39 cellular contexts compared by ENCODE assay signal in genomic region chr1:109950033-109950432, GRCh38.
"Had no signal": no experiment of that assay in that cellular context is flagged by ENCODE, and none has a peak within 500 bp of the region (broad histone marks: within the 10 kb centered on the region; RNA-seq: fewer than 3 reads in every experiment).

No MANE protein-coding gene starts in this region.

- H3K27me3 Mint-ChIP-seq: activated CD4-positive, alpha-beta memory T cell treated with anti-CD3 and anti-CD28 coated beads for 36 hours; activated CD8-positive, alpha-beta T cell treated with anti-CD3 and anti-CD28 coated beads for 36 hours; activated naive CD8-positive, alpha-beta T cell treated with anti-CD3 and anti-CD28 coated beads for 36 hours had no signal

- H3K4me1 ChIP-seq: adrenal gland, breast epithelium had no signal

- DNase-seq: activated CD4-positive, alpha-beta memory T cell treated with anti-CD3 and anti-CD28 coated beads for 36 hours; activated CD4-positive, alpha-beta T cell treated with anti-CD3 and anti-CD28 coated beads for 1 hour; activated CD4-positive, alpha-beta T cell treated with anti-CD3 and anti-CD28 coated beads for 36 hours; activated CD4-positive, alpha-beta T cell treated with anti-CD3 and anti-CD28 coated beads for 48 hours; activated CD4-positive, alpha-beta T cell treated with anti-CD3 and anti-CD28 coated beads, Interleukin-2, amount 50 U/mL, for 1 hour; activated CD4-positive, alpha-beta T cell treated with anti-CD3 and anti-CD28 coated beads, Interleukin-2, amount 50 U/mL, for 4 hours; activated CD4-positive, CD25-positive, alpha-beta regulatory T cell; activated CD8-positive, alpha-beta memory T cell treated with anti-CD3 and anti-CD28 coated beads, Interleukin-2, amount 50 U/mL, for 4 hours; activated CD8-positive, alpha-beta T cell treated with anti-CD3 and anti-CD28 coated beads for 36 hours; activated effector memory CD4-positive, alpha-beta T cell treated with anti-CD3 and anti-CD28 coated beads, Interleukin-2, amount 50 U/mL, for 16 hours; activated gamma-delta T cell treated with Interleukin-2 at 50 U/mL for 16 hours; activated naive CD4-positive, alpha-beta T cell; activated naive CD4-positive, alpha-beta T cell treated with anti-CD3 and anti-CD28 coated beads for 36 hours; activated naive CD4-positive, alpha-beta T cell treated with anti-CD3 and anti-CD28 coated beads, Interleukin-2, amount 50 U/mL, for 16 hours; activated naive CD8-positive, alpha-beta T cell treated with anti-CD3 and anti-CD28 coated beads for 36 hours; activated T-cell treated with anti-CD3 and anti-CD28 coated beads for 4 hours; activated T-cell treated with anti-CD3 and anti-CD28 coated beads, Interleukin-2, amount 50 U/mL, for 1 hour; activated T-cell treated with anti-CD3 and anti-CD28 coated beads, Interleukin-2, amount 50 U/mL, for 4 hours; activated T-cell treated with anti-CD3 and anti-CD28 coated beads, Interleukin-2, amount 50 U/mL, for 72 hours; adrenal gland; amniotic stem cell; aorta; body of pancreas; brain microvascular endothelial cell; central memory CD4-positive, alpha-beta T cell; T-helper 1 cell; T-helper 2 cell; T-helper 9 cell; WERI-Rb-1 had no signal

- H3K4me3 ChIP-seq: adrenal gland, body of pancreas, breast epithelium had no signal

- H3K9me3 Mint-ChIP-seq: activated CD4-positive, alpha-beta memory T cell treated with anti-CD3 and anti-CD28 coated beads for 36 hours; activated CD8-positive, alpha-beta T cell treated with anti-CD3 and anti-CD28 coated beads for 36 hours; activated naive CD4-positive, alpha-beta T cell treated with anti-CD3 and anti-CD28 coated beads for 36 hours; activated naive CD8-positive, alpha-beta T cell treated with anti-CD3 and anti-CD28 coated beads for 36 hours; activated T-cell treated with anti-CD3 and anti-CD28 coated beads, Interleukin-2, amount 50 U/mL, for 4 hours; activated T-helper 1 cell treated with anti-CD3 and anti-CD28 coated beads, Interleukin-12 subunit alpha, Interleukin-12 subunit beta, Interleukin-2, Interleukin-4 antibody, amounts not matched to agents 30 ng/mL and 10 ng/mL and 1 ng/mL, durations not matched to agents 14 hours and 24 hours and 36 hours; activated T-helper 17 cell treated with anti-CD3 and anti-CD28 coated beads, Interleukin-2, amount 50 U/mL, for 72 hours; T-helper 1 cell treated with Interleukin-12 subunit alpha and Interleukin-12 subunit beta and Interleukin-4 antibody, amounts not matched to agents 30 μg/mL and 1 μg/mL, for 36 hours had no signal

- H3K27ac ChIP-seq: adrenal gland, brain microvascular endothelial cell, breast epithelium, WERI-Rb-1 had no signal

- H3K9me3 ChIP-seq: adrenal gland, body of pancreas, breast epithelium had no signal

- FAIRE-seq: astrocyte, TTC549 had no signal

- H3K4me3 Mint-ChIP-seq: activated CD4-positive, alpha-beta memory T cell treated with anti-CD3 and anti-CD28 coated beads for 36 hours; activated CD4-positive, alpha-beta T cell treated with anti-CD3 and anti-CD28 coated beads for 36 hours; activated CD8-positive, alpha-beta T cell treated with anti-CD3 and anti-CD28 coated beads for 36 hours; activated naive CD4-positive, alpha-beta T cell treated with anti-CD3 and anti-CD28 coated beads for 36 hours; activated naive CD8-positive, alpha-beta T cell treated with anti-CD3 and anti-CD28 coated beads for 36 hours; activated T-cell treated with anti-CD3 and anti-CD28 coated beads, Interleukin-2, amount 50 U/mL, for 4 hours; activated T-cell treated with anti-CD3 and anti-CD28 coated beads, Interleukin-2, amount 50 U/mL, for 72 hours; activated T-helper 1 cell treated with anti-CD3 and anti-CD28 coated beads, Interleukin-12 subunit alpha, Interleukin-12 subunit beta, Interleukin-2, Interleukin-4 antibody, amounts not matched to agents 30 ng/mL and 10 ng/mL and 1 ng/mL, durations not matched to agents 14 hours and 24 hours and 36 hours; activated T-helper 17 cell treated with anti-CD3 and anti-CD28 coated beads, Interleukin-2, amount 50 U/mL, for 72 hours; T-helper 1 cell treated with Interleukin-12 subunit alpha and Interleukin-12 subunit beta and Interleukin-4 antibody, amounts not matched to agents 30 μg/mL and 1 μg/mL, for 36 hours; T-helper 2 cell treated with Interferon-gamma antibody and Interleukin-4, amounts not matched to agents 5 μg/mL and 100 μg/mL, for 36 hours; WTC11 had no signal

- H3K36me3 Mint-ChIP-seq: activated CD4-positive, alpha-beta memory T cell treated with anti-CD3 and anti-CD28 coated beads for 36 hours; activated naive CD4-positive, alpha-beta T cell treated with anti-CD3 and anti-CD28 coated beads, Interleukin-2, amount 50 U/mL, for 72 hours; activated naive CD8-positive, alpha-beta T cell treated with anti-CD3 and anti-CD28 coated beads for 36 hours; WTC11 had no signal

- H3K27ac Mint-ChIP-seq: activated CD4-positive, alpha-beta memory T cell treated with anti-CD3 and anti-CD28 coated beads for 36 hours; activated CD4-positive, alpha-beta T cell treated with anti-CD3 and anti-CD28 coated beads for 36 hours; activated CD8-positive, alpha-beta T cell treated with anti-CD3 and anti-CD28 coated beads for 36 hours; activated naive CD4-positive, alpha-beta T cell treated with anti-CD3 and anti-CD28 coated beads for 36 hours; activated naive CD4-positive, alpha-beta T cell treated with anti-CD3 and anti-CD28 coated beads, Interleukin-2, amount 50 U/mL, for 72 hours; activated naive CD8-positive, alpha-beta T cell treated with anti-CD3 and anti-CD28 coated beads for 36 hours; activated T-cell treated with anti-CD3 and anti-CD28 coated beads, Interleukin-2, amount 50 U/mL, for 72 hours; activated T-helper 1 cell treated with anti-CD3 and anti-CD28 coated beads, Interleukin-12 subunit alpha, Interleukin-12 subunit beta, Interleukin-2, Interleukin-4 antibody, amounts not matched to agents 30 ng/mL and 10 ng/mL and 1 ng/mL, durations not matched to agents 14 hours and 24 hours and 36 hours; activated T-helper 17 cell treated with anti-CD3 and anti-CD28 coated beads, Interleukin-2, amount 50 U/mL, for 72 hours; T-helper 1 cell treated with Interleukin-12 subunit alpha and Interleukin-12 subunit beta and Interleukin-4 antibody, amounts not matched to agents 30 μg/mL and 1 μg/mL, for 36 hours; T-helper 2 cell treated with Interferon-gamma antibody and Interleukin-4, amounts not matched to agents 5 μg/mL and 100 μg/mL, for 36 hours; WTC11 had no signal

- ATAC-seq: activated CD4-positive, alpha-beta T cell treated with anti-CD3 and anti-CD28 coated beads for 36 hours; activated CD4-positive, CD25-positive, alpha-beta regulatory T cell treated with anti-CD3 and anti-CD28 coated beads, Interleukin-2, amount 50 U/mL, for 24 hours; activated CD8-positive, alpha-beta T cell treated with anti-CD3 and anti-CD28 coated beads for 36 hours; activated naive CD4-positive, alpha-beta T cell treated with anti-CD3 and anti-CD28 coated beads, Interleukin-2, amount 50 U/mL, for 72 hours; activated T-cell treated with anti-CD3 and anti-CD28 coated beads, Interleukin-2, amount 50 U/mL, for 4 hours; activated T-cell treated with anti-CD3 and anti-CD28 coated beads, Interleukin-2, amount 50 U/mL, for 72 hours; activated T-helper 17 cell treated with anti-CD3 and anti-CD28 coated beads, Interleukin-2, amount 50 U/mL, for 72 hours; body of pancreas; WTC11 had no signal
